In genomic region chr10:72625276-72625607, GRCh38 we compare ENCODE assay signal across 8 cellular contexts. TPM values are rescaled to one million over a fixed set of nuclear protein-coding genes. Genes with fewer than 3 reads are reported as not detected.
DNase-seq lines count a peak whose midpoint lies in the region; ATAC-seq and TF ChIP-seq lines count a peak whose summit lies in the region.

No MANE protein-coding gene starts in this region.

- no peak for ATAC-seq in Right ventricle myocardium superior (ENCODE audit: poor library complexity)
- ATAC-seq in memory B cell (ENCODE audit: low read depth): no peak
- ATAC-seq in GM21360 (IDR thresholded peaks at IDR 0.05; ENCODE audit: unreplicated experiment): no peak
- no peak for ATAC-seq in HG03039 (IDR thresholded peaks at IDR 0.05; ENCODE audit: unreplicated experiment)

- no peaks in the 10 kb centered on the region for H3K27me3 ChIP-seq in left ventricle myocardium inferior (ENCODE audit: low read depth)

- H3K9me3 ChIP-seq in left ventricle myocardium inferior (replicated peaks): no peaks in the 10 kb centered on the region

- H3K4me1 Mint-ChIP-seq in brain (peaks cover 28% of the 10 kb centered on the region), memory B cell (peaks cover 8% of the 10 kb centered on the region)

- DNase-seq in left ventricle myocardium inferior: no peak
- DNase-seq in Right ventricle myocardium superior: no peak
- no peak for DNase-seq in memory B cell (ENCODE audit: low spot score in 2 of 2)
- DNase-seq in GM13976 (ENCODE audit: low spot score): no peak
- no peak for DNase-seq in HK-2 (ENCODE audit: unreplicated experiment)

- peak overlapping the region; percentile 90 to 98 (median 95) for H3K27ac Mint-ChIP-seq in brain
- H3K27ac Mint-ChIP-seq in memory B cell: peak overlapping the region; percentile 89

- no peaks in the 10 kb centered on the region for H3K36me3 ChIP-seq in left ventricle myocardium inferior

- in situ Hi-C loops in GM13976 (cut with MboI; ENCODE audit: low sequenced_read_pairs, unreplicated experiment): no loop called here

- H3K4me1 ChIP-seq in left ventricle myocardium inferior: peaks cover 24% of the 10 kb centered on the region

- TF ChIP-seq CTCF in left ventricle myocardium inferior (IDR thresholded peaks at IDR 0.05; ENCODE audit: borderline replicate concordance): no peak
- TF ChIP-seq CTCF in brain (conservative IDR thresholded peaks at IDR 0.05): no peak
- TF ChIP-seq CTCF in GM13976 (IDR thresholded peaks at IDR 0.05; ENCODE audit: borderline replicate concordance, control extremely low read depth, extremely low read depth, insufficient read depth, missing control alignments): no peak

- peak overlapping the region; percentile 83 for H3K27ac ChIP-seq in left ventricle myocardium inferior (replicated peaks)

- H3K27me3 Mint-ChIP-seq in brain: peaks cover 12% of the 10 kb centered on the region
- H3K27me3 Mint-ChIP-seq in memory B cell: no peaks in the 10 kb centered on the region

- H3K9me3 Mint-ChIP-seq in brain (no peaks in the 10 kb centered on the region), memory B cell (no peaks in the 10 kb centered on the region)

- intact Hi-C loops in left ventricle myocardium inferior (cut with micrococcal nuclease) (no loop called here), Right ventricle myocardium superior (cut with DNase I) (no loop called here)

- H3K36me3 Mint-ChIP-seq in brain (peaks cover 5% of the 10 kb centered on the region), memory B cell (peaks cover 2% of the 10 kb centered on the region)

- peak overlapping the region; percentile 85 for H3K4me3 ChIP-seq in left ventricle myocardium inferior

- H3K4me3 Mint-ChIP-seq in brain (peak overlapping the region; percentile 94 to 100 (median 98)), memory B cell (peak overlapping the region; percentile 97)

RNA-seq across cellular contexts. Expression of gene MICU1, which starts 0.6 kb away (rescaled TPM):
- total RNA-seq in left ventricle myocardium inferior (37.4 TPM), Right ventricle myocardium superior (41.0 TPM)
- 99.5 TPM for polyA plus RNA-seq in brain (ENCODE audit: insufficient read depth, low read depth, low replicate concordance)
